In genomic region chr12:32714772-32715171, GRCh38 we compare ENCODE assay signal across 3 cellular contexts.
"Had no signal": no experiment of that assay in that cellular context is flagged by ENCODE, and none has a peak within 500 bp of the region (broad histone marks: within the 10 kb centered on the region; RNA-seq: fewer than 3 reads in every experiment).

No MANE protein-coding gene starts in this region.

- ATAC-seq: GM12878 had no signal

- DNase-seq: GDM1, GF-D8 had no signal

- H3K4me3 ChIP-seq: GM12878 had no signal
